In genomic region chr6:75489025-75489424, GRCh38 we compare ENCODE assay signal across 19 cellular contexts. TPM values are rescaled to one million over a fixed set of nuclear protein-coding genes. Genes with fewer than 3 reads are reported as not detected.
DNase-seq lines count a peak whose midpoint lies in the region; ATAC-seq and TF ChIP-seq lines count a peak whose summit lies in the region.
"Had no signal": no experiment of that assay in that cellular context is flagged by ENCODE, and none has a peak within 500 bp of the region (broad histone marks: within the 10 kb centered on the region; RNA-seq: fewer than 3 reads in every experiment).

No MANE protein-coding gene starts in this region.

- H3K14ac ChIP-seq in mesenchymal stem cell (ENCODE audit: low read length in 2 of 2) = no peak overlapping the region

- ATAC-seq in thoracic aorta (ENCODE audit: insufficient number of reproducible peaks, low FRiP score, low read depth) (no peak), GM19035 (IDR thresholded peaks at IDR 0.05; ENCODE audit: unreplicated experiment) (no peak)
- no peak for ATAC-seq in naive thymus-derived CD4-positive, alpha-beta T cell

- H2AFZ ChIP-seq in mesenchymal stem cell (ENCODE audit: low read depth, low read length) = no peak overlapping the region

- no peak overlapping the region for H3K27ac Mint-ChIP-seq in naive thymus-derived CD4-positive, alpha-beta T cell

- DNase-seq in NCI-H226 = peak; percentile 18
- peak; percentile 63 for DNase-seq in dermis blood vessel endothelial cell
- peak; percentile 63 for DNase-seq in mesenchymal stem cell
- no peak for DNase-seq in thoracic aorta (ENCODE audit: low spot score)
- no peak for DNase-seq in naive thymus-derived CD4-positive, alpha-beta T cell
- DNase-seq in putamen (ENCODE audit: low spot score) = no peak
- DNase-seq: activated CD4-positive, alpha-beta T cell treated with anti-CD3 and anti-CD28 coated beads for 4 hours; activated CD8-positive, alpha-beta memory T cell treated with anti-CD3 and anti-CD28 coated beads, Interleukin-2, amount 50 U/mL, for 4 hours; activated naive CD4-positive, alpha-beta T cell treated with Interleukin-2 at 50 U/mL for 16 hours; effector CD8-positive, alpha-beta T cell; MG63; NCI-H1694 treated with DMSO at 0.1 percent for 48 hours; NCI-H510A treated with DMSO at 0.1 percent for 48 hours; retina; stimulated activated CD4-positive, alpha-beta T cell treated with anti-CD3 and anti-CD28 coated beads, Interleukin-1b, Interleukin-23, amount 100 ng/mL, for 48 hours had no signal

- no peak overlapping the region for H3K4me3 ChIP-seq in mesenchymal stem cell (ENCODE audit: insufficient read depth in 1 of 2, low read depth in 1 of 2, low read length in 2 of 2)
- H3K4me3 ChIP-seq in thoracic aorta = peak overlapping the region; percentile 78
- no peak overlapping the region for H3K4me3 ChIP-seq in naive thymus-derived CD4-positive, alpha-beta T cell (ENCODE audit: low read length)
- H3K4me3 ChIP-seq: breast epithelium, HAP-1, MG63, SJSA1 had no signal

- intact Hi-C loops in naive thymus-derived CD4-positive, alpha-beta T cell (cut with micrococcal nuclease) = no loop called here

- TF ChIP-seq CTCF in thoracic aorta (IDR thresholded peaks at IDR 0.05) = no peak

- no peak overlapping the region for H3K4me2 ChIP-seq in mesenchymal stem cell (ENCODE audit: low read length, poor library complexity, severe bottlenecking)

- no peak overlapping the region for H2BK15ac ChIP-seq in mesenchymal stem cell (ENCODE audit: low read depth, poor library complexity, severe bottlenecking)

- no peaks in the 10 kb centered on the region for H3K4me1 Mint-ChIP-seq in naive thymus-derived CD4-positive, alpha-beta T cell

- H3K23ac ChIP-seq in mesenchymal stem cell (ENCODE audit: low read length in 2 of 2) = no peak overlapping the region

- H3K27ac ChIP-seq in mesenchymal stem cell (ENCODE audit: low read length, poor library complexity, severe bottlenecking) = no peak overlapping the region
- peak overlapping the region; percentile 39 to 91 for H3K27ac ChIP-seq in thoracic aorta
- no peak overlapping the region for H3K27ac ChIP-seq in naive thymus-derived CD4-positive, alpha-beta T cell (ENCODE audit: low read depth, low read length)
- H3K27ac ChIP-seq: breast epithelium, SJSA1 had no signal

- H2BK5ac ChIP-seq in mesenchymal stem cell (ENCODE audit: low read depth, low read length, poor library complexity, severe bottlenecking) = no peak overlapping the region

- no peak overlapping the region for H2AK5ac ChIP-seq in mesenchymal stem cell (ENCODE audit: low read length, severe bottlenecking)

- no peak overlapping the region for H4K91ac ChIP-seq in mesenchymal stem cell (ENCODE audit: low read length)

- POLR2A ChIA-PET in naive thymus-derived CD4-positive, alpha-beta T cell (lab: Charles Lee) = no interaction called here

- no CpG with 5 or more reads among the region's 1 CpG for WGBS in mesenchymal stem cell

- H3K4me1 ChIP-seq in mesenchymal stem cell (ENCODE audit: control insufficient read depth, insufficient read depth, low read depth, low read length) (no peaks in the 10 kb centered on the region), thoracic aorta (ENCODE audit: control insufficient read depth in 1 of 2, low read depth in 2 of 2) (peaks cover 0 to 43% of the 10 kb centered on the region in 2 donors)
- no peaks in the 10 kb centered on the region for H3K4me1 ChIP-seq in naive thymus-derived CD4-positive, alpha-beta T cell (ENCODE audit: control insufficient read depth in 2 of 2, insufficient read depth in 2 of 2, low read length in 2 of 2)
- H3K4me1 ChIP-seq: breast epithelium, SJSA1 had no signal

- H3K27me3 ChIP-seq in mesenchymal stem cell (ENCODE audit: control insufficient read depth in 1 of 2, insufficient read depth in 1 of 2, low read length in 2 of 2) (no peaks in the 10 kb centered on the region), thoracic aorta (replicated peaks; ENCODE audit: insufficient read depth) (no peaks in the 10 kb centered on the region)
- H3K27me3 ChIP-seq in naive thymus-derived CD4-positive, alpha-beta T cell (ENCODE audit: control insufficient read depth in 2 of 2, insufficient read depth in 2 of 2, low read length in 2 of 2) = peaks cover 0 to 4% of the 10 kb centered on the region in 2 donors
- H3K27me3 ChIP-seq: breast epithelium, MG63, SJSA1 had no signal

- H2BK120ac ChIP-seq in mesenchymal stem cell (ENCODE audit: low read depth, low read length) = no peak overlapping the region

- H3K27me3 Mint-ChIP-seq in naive thymus-derived CD4-positive, alpha-beta T cell = peaks cover 28 to 68% (median 41%) of the 10 kb centered on the region in 5 donors

- peak overlapping the region; percentile 75 for H3K9ac ChIP-seq in mesenchymal stem cell (ENCODE audit: low read length)

- H3K9me3 ChIP-seq in mesenchymal stem cell (ENCODE audit: control insufficient read depth, low read length) (no peaks in the 10 kb centered on the region), thoracic aorta (no peaks in the 10 kb centered on the region)
- no peaks in the 10 kb centered on the region for H3K9me3 ChIP-seq in naive thymus-derived CD4-positive, alpha-beta T cell (ENCODE audit: control insufficient read depth in 2 of 3, low read length in 3 of 3)
- H3K9me3 ChIP-seq: breast epithelium, HAP-1, MG63, SJSA1 had no signal

- H3K36me3 Mint-ChIP-seq in naive thymus-derived CD4-positive, alpha-beta T cell = peaks cover 0 to 2% (median 0%) of the 10 kb centered on the region in 5 donors

- no peak overlapping the region for H2BK12ac ChIP-seq in mesenchymal stem cell (ENCODE audit: low read length in 2 of 2)

- H3K4ac ChIP-seq in mesenchymal stem cell (ENCODE audit: low read depth in 1 of 2, low read length in 2 of 2) = no peak overlapping the region

- H3K9me3 Mint-ChIP-seq in naive thymus-derived CD4-positive, alpha-beta T cell = no peaks in the 10 kb centered on the region

- H3K36me3 ChIP-seq in mesenchymal stem cell (ENCODE audit: control insufficient read depth in 1 of 2, insufficient read depth in 2 of 2, low read depth in 1 of 2, low read length in 2 of 2) (no peaks in the 10 kb centered on the region), thoracic aorta (no peaks in the 10 kb centered on the region)
- no peaks in the 10 kb centered on the region for H3K36me3 ChIP-seq in naive thymus-derived CD4-positive, alpha-beta T cell (ENCODE audit: control insufficient read depth in 2 of 3, insufficient read depth in 3 of 3, low read length in 3 of 3)
- H3K36me3 ChIP-seq: breast epithelium, HAP-1, MG63, SJSA1 had no signal

- peaks cover 6% of the 10 kb centered on the region for H3K79me1 ChIP-seq in mesenchymal stem cell (replicated peaks; ENCODE audit: low read length, poor library complexity, severe bottlenecking)

- H3K4me3 Mint-ChIP-seq in naive thymus-derived CD4-positive, alpha-beta T cell = no peak overlapping the region

- no peak overlapping the region for H4K8ac ChIP-seq in mesenchymal stem cell (ENCODE audit: low read length)

- CTCF ChIA-PET in naive thymus-derived CD4-positive, alpha-beta T cell (lab: Charles Lee) = no interaction called here

- no peak overlapping the region for H3K18ac ChIP-seq in mesenchymal stem cell (ENCODE audit: low read depth in 1 of 2, low read length in 2 of 2)

RNA-seq across cellular contexts. Expression of gene FILIP1, which starts 4.6 kb away (rescaled TPM):
- total RNA-seq in dermis blood vessel endothelial cell = 11.3 and 21.1 TPM in 2 replicates
- polyA plus RNA-seq in mesenchymal stem cell (2013, experiment 1 of 2) = 5.4 TPM
- 5.3 TPM for polyA plus RNA-seq in mesenchymal stem cell (2013, experiment 2 of 2)
- 10 to 100 TPM; 23.4 to 43.8 TPM for total RNA-seq in thoracic aorta
- under 1 TPM in 1 of 5 experiments, not detected in 4; 0.08 TPM for total RNA-seq in naive thymus-derived CD4-positive, alpha-beta T cell
- polyA plus RNA-seq in naive thymus-derived CD4-positive, alpha-beta T cell = under 1 TPM; 0.12 to 0.15 TPM

Comparison
In these comparisons a context has a peak if more than half of its experiments do, and no peak if none do; other contexts are left out.
1. DNase-seq: peak in NCI-H226 (single experiment), dermis blood vessel endothelial cell (single experiment) and mesenchymal stem cell (single experiment); none in thoracic aorta (single experiment), naive thymus-derived CD4-positive, alpha-beta T cell (0 of 9) and putamen (single experiment).
2. H3K27ac ChIP-seq: peak in thoracic aorta (2 of 2); none in mesenchymal stem cell (single experiment) and naive thymus-derived CD4-positive, alpha-beta T cell (single experiment).
3. RNA of gene FILIP1, which starts 4.6 kb away (total RNA-seq): 23.4 to 43.8 TPM in thoracic aorta and 11.3 to 21.1 TPM in dermis blood vessel endothelial cell; 0.08 TPM in naive thymus-derived CD4-positive, alpha-beta T cell; every median in the first group is over 10 times any median in the second.